Comparison of ENCODE assay signal across 25 cellular contexts in the genomic region with DNA sequence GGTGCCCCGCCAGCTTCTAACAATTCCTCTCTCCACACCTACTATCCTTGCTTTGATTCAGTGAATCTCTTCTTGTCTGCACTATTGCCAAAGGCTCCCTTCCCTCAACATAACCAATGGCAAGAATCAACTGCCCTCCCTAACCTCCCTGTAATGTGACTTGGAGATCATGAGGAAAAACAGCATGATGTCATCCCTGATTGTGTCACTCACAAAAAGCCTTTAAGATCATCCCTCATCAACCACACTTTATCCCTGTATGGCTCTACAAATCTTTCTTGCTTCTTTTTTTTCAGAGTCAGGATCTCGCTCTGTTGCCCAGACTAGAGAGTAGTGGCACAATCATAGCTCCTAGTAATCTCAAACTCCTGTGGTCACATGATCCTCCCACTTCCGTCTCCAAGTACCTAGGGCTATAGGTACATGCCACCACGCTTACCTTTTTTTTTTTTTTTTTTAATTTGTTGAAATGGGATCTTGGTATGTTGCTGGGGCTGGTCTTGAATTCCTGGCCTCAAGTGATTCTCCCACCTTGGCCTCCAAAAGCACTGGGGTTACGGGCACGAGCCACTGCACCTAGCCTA.
"Had no signal": no experiment of that assay in that cellular context is flagged by ENCODE, and none has a peak within 500 bp of the region (broad histone marks: within the 10 kb centered on the region; RNA-seq: fewer than 3 reads in every experiment).

No MANE protein-coding gene starts in this region.

- H3K27me3 ChIP-seq: body of pancreas, esophagus squamous epithelium, heart right ventricle, neural progenitor cell, tibial nerve had no signal

- H3K4me3 Mint-ChIP-seq: activated CD4-positive, alpha-beta memory T cell treated with anti-CD3 and anti-CD28 coated beads, Interleukin-2, amount 10 ng/mL, durations not matched to agents 7 days and 5 days; activated naive CD8-positive, alpha-beta T cell treated with anti-CD3 and anti-CD28 coated beads, Interleukin-2, amount 50 U/mL, for 24 hours; activated T-cell treated with anti-CD3 and anti-CD28 coated beads, Interleukin-2, amount 50 U/mL, for 72 hours; effector memory CD8-positive, alpha-beta T cell; naive B cell; neural progenitor cell; stimulated activated effector memory CD8-positive, alpha-beta T cell treated with anti-CD3 and anti-CD28 coated beads, Interleukin-12 subunit alpha, Interleukin-12 subunit beta, amount 100 ng/mL, for 72 hours; stimulated activated naive CD8-positive, alpha-beta T cell treated with anti-CD3 and anti-CD28 coated beads, Interleukin-15, amount 100 ng/mL, for 72 hours; T-helper 1 cell treated with Interleukin-12 subunit alpha and Interleukin-12 subunit beta and Interleukin-4 antibody, amounts not matched to agents 30 μg/mL and 1 μg/mL, for 36 hours had no signal

- H3K4me1 Mint-ChIP-seq: activated CD4-positive, alpha-beta memory T cell treated with anti-CD3 and anti-CD28 coated beads, Interleukin-2, amount 10 ng/mL, durations not matched to agents 7 days and 5 days; activated naive CD8-positive, alpha-beta T cell treated with anti-CD3 and anti-CD28 coated beads, Interleukin-2, amount 50 U/mL, for 24 hours; neural progenitor cell; stimulated activated naive CD8-positive, alpha-beta T cell treated with anti-CD3 and anti-CD28 coated beads, Interleukin-15, amount 100 ng/mL, for 72 hours had no signal

- H3K4me3 ChIP-seq: body of pancreas, esophagus squamous epithelium, heart right ventricle, lower lobe of right lung, neural progenitor cell, skin epidermis, tibial nerve had no signal

- H3K27ac ChIP-seq: body of pancreas, esophagus squamous epithelium, heart right ventricle, lower lobe of right lung, neural progenitor cell, skin epidermis, tibial nerve had no signal

- H2AFZ ChIP-seq: neural progenitor cell had no signal

- H3K27me3 Mint-ChIP-seq: activated CD4-positive, alpha-beta memory T cell treated with anti-CD3 and anti-CD28 coated beads, Interleukin-2, amount 10 ng/mL, durations not matched to agents 7 days and 5 days; activated naive CD8-positive, alpha-beta T cell treated with anti-CD3 and anti-CD28 coated beads, Interleukin-2, amount 50 U/mL, for 24 hours; effector memory CD8-positive, alpha-beta T cell; naive B cell; stimulated activated naive CD8-positive, alpha-beta T cell treated with anti-CD3 and anti-CD28 coated beads, Interleukin-15, amount 100 ng/mL, for 72 hours had no signal

- H3K27ac Mint-ChIP-seq: activated CD4-positive, alpha-beta memory T cell treated with anti-CD3 and anti-CD28 coated beads, Interleukin-2, amount 10 ng/mL, durations not matched to agents 7 days and 5 days; activated naive CD8-positive, alpha-beta T cell treated with anti-CD3 and anti-CD28 coated beads, Interleukin-2, amount 50 U/mL, for 24 hours; activated T-cell treated with anti-CD3 and anti-CD28 coated beads, Interleukin-2, amount 50 U/mL, for 72 hours; neural progenitor cell; stimulated activated effector memory CD8-positive, alpha-beta T cell treated with anti-CD3 and anti-CD28 coated beads, Interleukin-12 subunit alpha, Interleukin-12 subunit beta, amount 100 ng/mL, for 72 hours; T-helper 1 cell treated with Interleukin-12 subunit alpha and Interleukin-12 subunit beta and Interleukin-4 antibody, amounts not matched to agents 30 μg/mL and 1 μg/mL, for 36 hours had no signal

- H3K4me2 ChIP-seq: neural progenitor cell had no signal

- ATAC-seq: activated naive CD8-positive, alpha-beta T cell treated with anti-CD3 and anti-CD28 coated beads, Interleukin-2, amount 50 U/mL, for 24 hours; activated T-cell treated with anti-CD3 and anti-CD28 coated beads, Interleukin-2, amount 50 U/mL, for 72 hours; body of pancreas; effector memory CD8-positive, alpha-beta T cell; heart right ventricle; lower lobe of right lung; right cardiac atrium; stimulated activated effector memory CD8-positive, alpha-beta T cell treated with anti-CD3 and anti-CD28 coated beads, Interleukin-12 subunit alpha, Interleukin-12 subunit beta, amount 100 ng/mL, for 72 hours; stimulated activated naive CD8-positive, alpha-beta T cell treated with anti-CD3 and anti-CD28 coated beads, Interleukin-15, amount 100 ng/mL, for 72 hours had no signal

- H3K9me3 Mint-ChIP-seq: activated CD4-positive, alpha-beta memory T cell treated with anti-CD3 and anti-CD28 coated beads, Interleukin-2, amount 10 ng/mL, durations not matched to agents 7 days and 5 days; activated naive CD8-positive, alpha-beta T cell treated with anti-CD3 and anti-CD28 coated beads, Interleukin-2, amount 50 U/mL, for 24 hours; activated T-cell treated with anti-CD3 and anti-CD28 coated beads, Interleukin-2, amount 50 U/mL, for 72 hours; effector memory CD8-positive, alpha-beta T cell; naive B cell; neural progenitor cell; stimulated activated effector memory CD8-positive, alpha-beta T cell treated with anti-CD3 and anti-CD28 coated beads, Interleukin-12 subunit alpha, Interleukin-12 subunit beta, amount 100 ng/mL, for 72 hours; stimulated activated naive CD8-positive, alpha-beta T cell treated with anti-CD3 and anti-CD28 coated beads, Interleukin-15, amount 100 ng/mL, for 72 hours; T-helper 1 cell treated with Interleukin-12 subunit alpha and Interleukin-12 subunit beta and Interleukin-4 antibody, amounts not matched to agents 30 μg/mL and 1 μg/mL, for 36 hours had no signal

- H3K9ac ChIP-seq: neural progenitor cell had no signal

- H3K9me3 ChIP-seq: body of pancreas, esophagus squamous epithelium, heart right ventricle, lower lobe of right lung, tibial nerve had no signal

- H3K4me1 ChIP-seq: body of pancreas, esophagus squamous epithelium, heart right ventricle, lower lobe of right lung, neural progenitor cell, tibial nerve had no signal

- DNase-seq: activated CD4-positive, alpha-beta memory T cell treated with anti-CD3 and anti-CD28 coated beads, Interleukin-2, amount 10 ng/mL, durations not matched to agents 7 days and 5 days; activated CD4-positive, alpha-beta T cell treated with anti-CD3 and anti-CD28 coated beads for 48 hours; activated CD4-positive, CD25-positive, alpha-beta regulatory T cell; activated gamma-delta T cell; activated naive CD4-positive, alpha-beta T cell treated with anti-CD3 and anti-CD28 coated beads, Interleukin-2, amount 50 U/mL, for 16 hours; activated naive CD8-positive, alpha-beta T cell treated with anti-CD3 and anti-CD28 coated beads, Interleukin-2, amount 50 U/mL, for 24 hours; activated T-cell treated with anti-CD3 and anti-CD28 coated beads, Interleukin-2, amount 50 U/mL, for 72 hours; anterior cingulate cortex; body of pancreas; caudate nucleus; dermis blood vessel endothelial cell; effector memory CD8-positive, alpha-beta T cell; esophagus squamous epithelium; heart right ventricle; lower lobe of right lung; naive B cell; right cardiac atrium; stimulated activated CD4-positive, alpha-beta T cell treated with anti-CD3 and anti-CD28 coated beads, Interleukin-2, amount 100 ng/mL, for 24 hours; stimulated activated naive CD8-positive, alpha-beta T cell treated with anti-CD3 and anti-CD28 coated beads, Interleukin-15, amount 100 ng/mL, for 72 hours had no signal

- FAIRE-seq: keratinocyte had no signal
